Comparison of ENCODE assay signal across 1 cellular context in genomic region chr9:124478014-124478753, GRCh38.
TF ChIP-seq lines count a peak whose summit lies in the region.

No MANE protein-coding gene starts in this region.

TF ChIP-seq in HCT116, 20 proteins besides CTCF, POLR2A, EP300 and RAD21 (continued from another document):
- no peak for TF ChIP-seq REST (IDR thresholded peaks at IDR 0.05; ENCODE audit: low read depth)
- TF ChIP-seq POLR2AphosphoS5 (IDR thresholded peaks at IDR 0.05; ENCODE audit: low read depth, low read length): no peak
- TF ChIP-seq SIN3A (IDR thresholded peaks at IDR 0.05; ENCODE audit: low read depth): no peak
- TF ChIP-seq SRF (IDR thresholded peaks at IDR 0.05; ENCODE audit: low read depth): no peak
- TF ChIP-seq ATF3 (IDR thresholded peaks at IDR 0.05): no peak
- no peak for TF ChIP-seq FOSL1 (IDR thresholded peaks at IDR 0.05; ENCODE audit: low read depth)
- no peak for TF ChIP-seq ZBTB33 (IDR thresholded peaks at IDR 0.05; ENCODE audit: extremely low read depth, insufficient replicate concordance, low read length)
- no peak for TF ChIP-seq ZFX (IDR thresholded peaks at IDR 0.05)
- TF ChIP-seq EGR1 (IDR thresholded peaks at IDR 0.05; ENCODE audit: low read depth): no peak
- TF ChIP-seq TCF7L2 (IDR thresholded peaks at IDR 0.05; ENCODE audit: borderline replicate concordance, extremely low read depth, insufficient read depth, insufficient read length): no peak
